ENCODE assay signal across 1 cellular context in genomic region chr11:64234840-64235379, GRCh38.
TF ChIP-seq lines count a peak whose summit lies in the region.

No MANE protein-coding gene starts in this region.

TF ChIP-seq in HepG2, 621 proteins besides CTCF, POLR2A, EP300 and RAD21 (continued from another document):
- TF ChIP-seq ZNF574 (CRISPR knock-in tag; IDR thresholded peaks at IDR 0.05) (peak; percentile 63; the same call in 1 of the 2 replicates), HBP1 (CRISPR knock-in tag; IDR thresholded peaks at IDR 0.05; ENCODE audit: low read depth) (peak; percentile 48; the same call in 1 of the 2 replicates), ERF (CRISPR knock-in tag; IDR thresholded peaks at IDR 0.05) (peak; percentile 55; the same call in 1 of the 2 replicates), ZNF350 (CRISPR knock-in tag; IDR thresholded peaks at IDR 0.05; ENCODE audit: borderline replicate concordance, low read depth) (no peak), PHF8 (CRISPR knock-in tag; IDR thresholded peaks at IDR 0.05) (peak; percentile 33; the same call in 1 of the 2 replicates), MXD4 (CRISPR knock-in tag; IDR thresholded peaks at IDR 0.05) (0 out of 2 replicates have a peak, but pooled peaks have one; percentile 53), DBP (CRISPR knock-in tag; IDR thresholded peaks at IDR 0.05; ENCODE audit: not compliant biosample characterization) (no peak), PLSCR1 (CRISPR knock-in tag; IDR thresholded peaks at IDR 0.05; ENCODE audit: borderline replicate concordance) (no peak), SOX5 (CRISPR knock-in tag; IDR thresholded peaks at IDR 0.05; ENCODE audit: borderline replicate concordance) (peak; percentile 17; the same call in 1 of the 2 replicates)
